ENCODE assay signal across 8 cellular contexts in the genomic region with DNA sequence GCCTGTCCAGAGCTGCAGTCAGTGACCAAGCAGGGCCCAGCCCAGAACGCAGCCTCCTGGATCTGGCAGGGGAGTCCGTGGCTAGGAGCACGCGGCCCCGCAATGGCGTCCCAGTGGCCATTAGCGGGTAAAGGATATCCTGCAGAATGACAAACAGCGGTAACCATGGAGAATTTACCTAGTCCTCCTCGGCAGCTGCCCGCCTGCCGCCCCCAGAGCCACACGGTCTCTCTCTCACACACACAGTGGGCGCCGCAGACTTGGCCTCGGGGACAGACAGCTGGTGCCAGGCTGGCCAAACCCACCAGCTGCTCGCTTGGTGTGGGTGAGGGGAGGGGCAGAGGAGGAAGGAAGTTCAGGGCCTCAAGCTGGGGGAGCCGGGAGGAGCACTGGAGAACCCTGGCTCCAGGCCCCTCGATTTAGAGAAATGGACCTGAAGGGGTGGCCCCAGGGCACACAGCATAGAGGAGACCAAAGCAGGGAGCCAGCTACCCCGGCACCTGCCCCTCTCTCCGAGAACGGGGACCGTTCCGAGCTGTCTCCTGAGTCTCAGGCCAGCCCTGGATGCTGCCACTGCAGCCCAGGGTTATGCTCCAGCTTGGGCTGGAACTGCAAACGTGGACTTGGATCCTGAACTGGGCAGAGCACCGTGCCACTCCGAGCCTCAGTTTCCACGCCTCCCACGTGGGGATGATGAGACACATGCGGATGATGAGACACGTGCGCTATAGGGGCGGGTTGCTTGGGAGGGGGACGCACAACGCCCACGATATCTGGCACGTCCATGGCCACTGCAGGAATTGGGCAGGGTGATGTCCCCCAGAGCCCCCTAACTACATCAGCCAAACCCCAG. TPM values are rescaled to one million over a fixed set of nuclear protein-coding genes. Genes with fewer than 3 reads are reported as not detected.
A peak's percentile ranks its signal among the peaks of the same experiment; 100 is the strongest.
DNase-seq lines count a peak whose midpoint lies in the region; ATAC-seq and TF ChIP-seq lines count a peak whose summit lies in the region.

No MANE protein-coding gene starts in this region.

- peak overlapping the region in 1 of 2 donors; percentile 59 for H3K27ac Mint-ChIP-seq in natural killer cell

- no peaks in the 10 kb centered on the region for H3K36me3 Mint-ChIP-seq in natural killer cell

- no peaks in the 10 kb centered on the region for H3K9me3 Mint-ChIP-seq in natural killer cell

- intact Hi-C loops in natural killer cell (cut with micrococcal nuclease), result loop anchor here (5.0 kb wide), 1 partner anchor 314 kb away; a partner anchor contains a TSS

- H3K4me1 Mint-ChIP-seq in natural killer cell, result peaks cover 5 to 36% of the 10 kb centered on the region in 2 donors

- peak in 1 of 3 donors; percentile 12 for ATAC-seq in natural killer cell
- no peak for ATAC-seq in HG03460 (IDR thresholded peaks at IDR 0.05; ENCODE audit: unreplicated experiment)
- no peak for ATAC-seq in GM19455 (IDR thresholded peaks at IDR 0.05; ENCODE audit: unreplicated experiment)

- DNase-seq in DMS79 (lab: John Stamatoyannopoulos, UW), result peak; percentile 77
- DNase-seq in NCI-H1694 (lab: John Stamatoyannopoulos, UW), result peak; percentile 74
- peak; percentile 49 for DNase-seq in cerebellar cortex (ENCODE audit: low spot score)
- DNase-seq in natural killer cell, result no peak
- no peak for DNase-seq in HUDEP-2 (lab: John Stamatoyannopoulos, UW; ENCODE audit: unreplicated experiment in 76 of 76)
- DNase-seq in T1000 (lab: John Stamatoyannopoulos, UW), result no peak

- no peaks in the 10 kb centered on the region for H3K27me3 Mint-ChIP-seq in natural killer cell (ENCODE audit: low read depth in 2 of 2)

- H3K4me3 Mint-ChIP-seq in natural killer cell, result peak overlapping the region; percentile 40

- TF ChIP-seq CTCF in natural killer cell (IDR thresholded peaks at IDR 0.05), result no peak

RNA-seq across cellular contexts. Expression of a gene that starts 3.4 kb away (rescaled TPM):
- 10 to 100 TPM in 2 of 3 donors, 1 to 10 TPM in 1; 8.2 to 13.3 (median 11.6) TPM for total RNA-seq in natural killer cell

RNA-seq across cellular contexts. Expression of a gene that starts 35.0 kb away (rescaled TPM):
- total RNA-seq in natural killer cell, result 10 to 100 TPM; 16.2 to 18.5 (median 17.0) TPM

RNA-seq across cellular contexts. Expression of a gene that starts 35.3 kb away (rescaled TPM):
- total RNA-seq in natural killer cell, result 100 to 1,000 TPM in 2 of 3 donors, 10 to 100 TPM in 1; 97.6 to 114 (median 109) TPM

Comparison
In these comparisons a context has a peak if more than half of its experiments do, and no peak if none do; other contexts are left out.
1. DNase-seq: peak in DMS79 (single experiment), NCI-H1694 (single experiment) and cerebellar cortex (single experiment); none in natural killer cell (single experiment), HUDEP-2 (0 of 76) and T1000 (single experiment).